Comparison of ENCODE assay signal across 29 cellular contexts in genomic region chr1:190338829-190339228, GRCh38.
"Had no signal": no experiment of that assay in that cellular context is flagged by ENCODE, and none has a peak within 500 bp of the region (broad histone marks: within the 10 kb centered on the region; RNA-seq: fewer than 3 reads in every experiment).

No MANE protein-coding gene starts in this region.

- H3K4me1 Mint-ChIP-seq: endodermal cell had no signal

- H3K4me3 Mint-ChIP-seq: dendritic cell treated with granulocyte-macrophage colony-stimulating factor and Interleukin-4, amounts not matched to agents 40 ng/mL and 50 ng/mL, for 4 days; effector memory CD8-positive, alpha-beta T cell; endodermal cell had no signal

- H3K27me3 ChIP-seq: colonic mucosa, dorsolateral prefrontal cortex, esophagus muscularis mucosa, esophagus squamous epithelium, foreskin keratinocyte, gastrocnemius medialis, gastroesophageal sphincter, heart left ventricle, heart right ventricle had no signal

- DNase-seq: colonic mucosa; cortex of kidney; dermis blood vessel endothelial cell; dorsolateral prefrontal cortex; effector CD4-positive, alpha-beta T cell; effector CD8-positive, alpha-beta T cell; effector memory CD4-positive, alpha-beta T cell; effector memory CD8-positive, alpha-beta T cell; endodermal cell; erythroblast; esophagus squamous epithelium; foreskin fibroblast; foreskin keratinocyte; foreskin melanocyte; gastrocnemius medialis; glutamatergic neuron; head of caudate nucleus; heart left ventricle; heart right ventricle had no signal

- H3K36me3 ChIP-seq: colonic mucosa, esophagus muscularis mucosa, esophagus squamous epithelium, gastrocnemius medialis, gastroesophageal sphincter, heart left ventricle, heart right ventricle had no signal

- H3K27ac Mint-ChIP-seq: dendritic cell treated with granulocyte-macrophage colony-stimulating factor and Interleukin-4, amounts not matched to agents 40 ng/mL and 50 ng/mL, for 4 days; effector memory CD8-positive, alpha-beta T cell; endodermal cell had no signal

- H3K9me3 ChIP-seq: colonic mucosa, esophagus muscularis mucosa, esophagus squamous epithelium, gastrocnemius medialis, gastroesophageal sphincter, heart right ventricle had no signal

- H3K9me3 Mint-ChIP-seq: dendritic cell treated with granulocyte-macrophage colony-stimulating factor and Interleukin-4, amounts not matched to agents 40 ng/mL and 50 ng/mL, for 4 days; endodermal cell had no signal

- H3K4me1 ChIP-seq: colonic mucosa, esophagus muscularis mucosa, esophagus squamous epithelium, foreskin keratinocyte, gastrocnemius medialis, gastroesophageal sphincter, heart left ventricle, heart right ventricle had no signal

- FAIRE-seq: colon, endometrium, endothelial cell of umbilical vein, frontal cortex had no signal

- H3K27ac ChIP-seq: colonic mucosa, coronary artery, dorsolateral prefrontal cortex, epithelial cell of prostate, esophagus muscularis mucosa, esophagus squamous epithelium, foreskin keratinocyte, gastrocnemius medialis, gastroesophageal sphincter, heart left ventricle, heart right ventricle had no signal

- H3K4me3 ChIP-seq: colonic mucosa, coronary artery, dorsolateral prefrontal cortex, esophagus muscularis mucosa, esophagus squamous epithelium, gastrocnemius medialis, gastroesophageal sphincter, heart left ventricle, heart right ventricle had no signal

- H3K27me3 Mint-ChIP-seq: dendritic cell treated with granulocyte-macrophage colony-stimulating factor and Interleukin-4, amounts not matched to agents 40 ng/mL and 50 ng/mL, for 4 days; effector memory CD8-positive, alpha-beta T cell had no signal

- ATAC-seq: effector memory CD8-positive, alpha-beta T cell; esophagus mucosa; foreskin keratinocyte; gastrocnemius medialis; gastroesophageal sphincter; heart left ventricle; heart right ventricle had no signal
